ENCODE assay signal across 5 cellular contexts in the genomic region with DNA sequence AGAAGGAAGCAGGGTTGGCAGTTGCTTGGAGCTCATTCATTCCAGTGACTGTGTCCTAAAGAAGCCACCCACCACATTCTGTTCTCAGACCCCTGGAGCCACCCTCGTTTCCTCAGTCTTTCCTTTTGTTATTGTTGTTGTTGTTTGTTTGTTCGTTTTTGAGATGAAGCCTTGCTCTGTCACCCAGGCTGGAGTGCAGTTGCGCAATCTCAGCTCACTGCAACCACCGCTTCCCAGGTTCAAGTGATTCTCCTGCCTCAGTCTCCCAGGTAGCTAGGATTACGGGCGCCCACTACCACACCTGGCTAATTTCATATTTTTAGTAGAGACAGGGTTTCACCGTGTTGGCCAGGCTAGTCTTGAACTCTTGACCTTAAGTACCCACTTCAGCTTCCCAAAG.
A peak's percentile ranks its signal among the peaks of the same experiment; 100 is the strongest.
TF ChIP-seq lines count a peak whose summit lies in the region.

No MANE protein-coding gene starts in this region.

TF ChIP-seq in A549, 52 proteins besides CTCF, POLR2A, EP300 and RAD21:
- TF ChIP-seq CEBPB (IDR thresholded peaks at IDR 0.05), result peak; percentile 74 to 89; a peak in 3 of 4 replicates

TF ChIP-seq in IMR-90, 13 proteins besides CTCF, POLR2A, EP300 and RAD21:
- peak; percentile 76 for TF ChIP-seq CEBPB (IDR thresholded peaks at IDR 0.05; ENCODE audit: low read depth, low read length)
TF ChIP-seq in IMR-90: peak in this region for 1; not testable (repeated sequence) for 12.

TF ChIP-seq in K562, 482 proteins besides CTCF, POLR2A, EP300 and RAD21:
- TF ChIP-seq, protein P1, sequence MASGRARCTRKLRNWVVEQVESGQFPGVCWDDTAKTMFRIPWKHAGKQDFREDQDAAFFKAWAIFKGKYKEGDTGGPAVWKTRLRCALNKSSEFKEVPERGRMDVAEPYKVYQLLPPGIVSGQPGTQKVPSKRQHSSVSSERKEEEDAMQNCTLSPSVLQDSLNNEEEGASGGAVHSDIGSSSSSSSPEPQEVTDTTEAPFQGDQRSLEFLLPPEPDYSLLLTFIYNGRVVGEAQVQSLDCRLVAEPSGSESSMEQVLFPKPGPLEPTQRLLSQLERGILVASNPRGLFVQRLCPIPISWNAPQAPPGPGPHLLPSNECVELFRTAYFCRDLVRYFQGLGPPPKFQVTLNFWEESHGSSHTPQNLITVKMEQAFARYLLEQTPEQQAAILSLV (tag; IDR thresholded peaks at IDR 0.05), result peak; percentile 12; the same call in 1 of the 2 replicates
- TF ChIP-seq CEBPG (CRISPR knock-in tag; IDR thresholded peaks at IDR 0.05) (peak; percentile 65; the same call in 1 of the 2 replicates), CEBPG (tag; conservative IDR thresholded peaks at IDR 0.05 in 1 of 2, IDR thresholded peaks at IDR 0.05 in 1 of 2) (peak; percentile 32 to 83; a peak in 2 of 4 replicates), CEBPB (tag; IDR thresholded peaks at IDR 0.05) (peak; percentile 91)

TF ChIP-seq in H1, 55 proteins besides CTCF, POLR2A, EP300 and RAD21:
- peak; percentile 89 for TF ChIP-seq CEBPB (IDR thresholded peaks at IDR 0.05; ENCODE audit: low read depth, low read length)

TF ChIP-seq in HepG2, 621 proteins besides CTCF, POLR2A, EP300 and RAD21:
- TF ChIP-seq CEBPG (CRISPR knock-in tag; IDR thresholded peaks at IDR 0.05) (0 out of 2 replicates have a peak, but pooled peaks have one; percentile 55), CEBPB (IDR thresholded peaks at IDR 0.05; ENCODE audit: borderline replicate concordance, low read depth, low read length) (peak; percentile 85)
TF ChIP-seq in HepG2: peak in this region for 2; not testable (repeated sequence) for 619.
